ENCODE assay signal across 25 cellular contexts in the genomic region with DNA sequence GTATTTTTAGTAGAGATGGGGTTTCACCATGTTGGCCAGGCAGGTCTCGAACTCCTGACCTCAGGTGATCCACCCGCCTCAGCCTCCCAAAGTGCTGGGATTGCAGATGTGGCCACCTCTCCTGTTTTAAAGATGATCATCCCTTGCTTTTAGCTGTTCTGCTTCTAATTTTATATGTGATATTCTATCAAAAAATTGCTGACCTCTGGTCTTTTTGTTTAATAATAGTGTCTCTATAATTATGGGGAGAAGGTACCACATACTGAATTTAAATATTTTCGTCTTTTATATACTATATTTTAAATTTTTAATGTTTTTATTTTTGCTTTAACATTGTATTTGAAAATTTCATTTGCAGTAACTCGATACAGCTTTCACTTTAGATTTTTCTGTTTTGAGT.
"Had no signal": no experiment of that assay in that cellular context is flagged by ENCODE, and none has a peak within 500 bp of the region (broad histone marks: within the 10 kb centered on the region; RNA-seq: fewer than 3 reads in every experiment).

No MANE protein-coding gene starts in this region.

- ATAC-seq: effector memory CD8-positive, alpha-beta T cell; foreskin keratinocyte; gastroesophageal sphincter; heart left ventricle; left cardiac atrium; left ventricle myocardium superior; lower lobe of right lung; mucosa of descending colon had no signal

- H3K27ac Mint-ChIP-seq: dendritic cell treated with granulocyte-macrophage colony-stimulating factor and Interleukin-4, amounts not matched to agents 40 ng/mL and 50 ng/mL, for 4 days; effector memory CD8-positive, alpha-beta T cell; endodermal cell; immature natural killer cell; mesothelial cell of epicardium had no signal

- H3K4me3 Mint-ChIP-seq: dendritic cell treated with granulocyte-macrophage colony-stimulating factor and Interleukin-4, amounts not matched to agents 40 ng/mL and 50 ng/mL, for 4 days; endodermal cell; immature natural killer cell; mesothelial cell of epicardium; naive B cell had no signal

- DNase-seq: colonic mucosa; cortex of kidney; effector CD8-positive, alpha-beta T cell; effector memory CD8-positive, alpha-beta T cell; endodermal cell; foreskin keratinocyte; heart left ventricle; hypothalamus; immature natural killer cell; islet precursor cell; left cardiac atrium; left lung; left ventricle myocardium superior; lower lobe of right lung; mesenchymal stem cell; mucosa of descending colon; naive B cell had no signal

- H3K4me3 ChIP-seq: colonic mucosa, esophagus muscularis mucosa, gastroesophageal sphincter, heart left ventricle, hepatocyte, left lung, lower lobe of right lung, mucosa of descending colon had no signal

- H3K9me3 Mint-ChIP-seq: dendritic cell treated with granulocyte-macrophage colony-stimulating factor and Interleukin-4, amounts not matched to agents 40 ng/mL and 50 ng/mL, for 4 days; effector memory CD8-positive, alpha-beta T cell; immature natural killer cell had no signal

- H3K27ac ChIP-seq: colonic mucosa, epithelial cell of prostate, esophagus muscularis mucosa, foreskin keratinocyte, gastroesophageal sphincter, heart left ventricle, hepatocyte, left lung, lower lobe of right lung had no signal

- H3K9me3 ChIP-seq: colonic mucosa, esophagus muscularis mucosa, gastroesophageal sphincter, heart left ventricle, left lung, lower lobe of right lung, mucosa of descending colon had no signal

- FAIRE-seq: endometrium, frontal cortex had no signal

- H3K36me3 Mint-ChIP-seq: immature natural killer cell, naive B cell had no signal

- H3K27me3 Mint-ChIP-seq: dendritic cell treated with granulocyte-macrophage colony-stimulating factor and Interleukin-4, amounts not matched to agents 40 ng/mL and 50 ng/mL, for 4 days; effector memory CD8-positive, alpha-beta T cell; naive B cell had no signal

- H3K4me1 ChIP-seq: foreskin keratinocyte had no signal
